Comparison of ENCODE assay signal across 1 cellular context in genomic region chr2:216216951-216217903, GRCh38.
TF ChIP-seq lines count a peak whose summit lies in the region.

No MANE protein-coding gene starts in this region.

TF ChIP-seq in K562, 482 proteins besides CTCF, POLR2A, EP300 and RAD21 (continued from another document):
- 0 out of 2 replicates have a peak, but pooled peaks have one; percentile 10 for TF ChIP-seq GATA2 (CRISPR knock-in tag; IDR thresholded peaks at IDR 0.05)
- TF ChIP-seq NR2C2 (CRISPR knock-in tag; IDR thresholded peaks at IDR 0.05), result no peak
- TF ChIP-seq NR2C2 (tag; IDR thresholded peaks at IDR 0.05), result peak; percentile 57; the same call in 1 of the 2 replicates
- no peak for TF ChIP-seq ARNT (IDR thresholded peaks at IDR 0.05)
- peak; percentile 64; the same call in 1 of the 2 replicates for TF ChIP-seq ZNF395 (CRISPR knock-in tag; IDR thresholded peaks at IDR 0.05)
